Comparison of ENCODE assay signal across 9 cellular contexts in genomic region chr10:810351-810846, GRCh38.
DNase-seq lines count a peak whose midpoint lies in the region; ATAC-seq and TF ChIP-seq lines count a peak whose summit lies in the region.
"Had no signal": no experiment of that assay in that cellular context is flagged by ENCODE, and none has a peak within 500 bp of the region (broad histone marks: within the 10 kb centered on the region; RNA-seq: fewer than 3 reads in every experiment).

No MANE protein-coding gene starts in this region.

- no peaks in the 10 kb centered on the region for H3K9me2 ChIP-seq in DOHH2 (replicated peaks; ENCODE audit: control insufficient read depth, low read length)
- H3K9me2 ChIP-seq in Loucy (replicated peaks; ENCODE audit: low read depth, low read length) = no peaks in the 10 kb centered on the region

- H3K79me2 ChIP-seq in DOHH2 (ENCODE audit: control insufficient read depth, low read length) (no peaks in the 10 kb centered on the region), Loucy (ENCODE audit: insufficient read depth, low read length) (no peaks in the 10 kb centered on the region)

- H3K9me3 ChIP-seq in DOHH2 (ENCODE audit: control insufficient read depth, insufficient read depth, low read length) = no peaks in the 10 kb centered on the region
- H3K9me3 ChIP-seq in Loucy (ENCODE audit: insufficient read depth, low read depth, low read length) = no peaks in the 10 kb centered on the region
- H3K9me3 ChIP-seq: tibial nerve had no signal

- H3K9ac ChIP-seq in Loucy (ENCODE audit: low read depth, low read length, poor library complexity, severe bottlenecking) = no peak overlapping the region

- TF ChIP-seq CTCF in DOHH2 (IDR thresholded peaks at IDR 0.05; ENCODE audit: low read depth, low read length, poor library complexity, severe bottlenecking) (peak; percentile 37), Loucy (conservative IDR thresholded peaks at IDR 0.05; ENCODE audit: low read length) (peak; percentile 64), cardiac fibroblast (IDR thresholded peaks at IDR 0.05; ENCODE audit: low read depth, low read length) (no peak)

- no peaks in the 10 kb centered on the region for H3K4me1 ChIP-seq in DOHH2 (ENCODE audit: control insufficient read depth, low read length)
- H3K4me1 ChIP-seq in Loucy (ENCODE audit: insufficient read depth, low read length, poor library complexity, severe bottlenecking) = no peaks in the 10 kb centered on the region
- H3K4me1 ChIP-seq: tibial nerve had no signal

- H3F3A ChIP-seq in DOHH2 (ENCODE audit: control insufficient read depth, insufficient read depth) (0 out of 2 replicates have a peak, but pooled peaks cover 6% of the 10 kb centered on the region), Loucy (ENCODE audit: low read depth) (no peaks in the 10 kb centered on the region)

- no peak overlapping the region for H3K4me3 ChIP-seq in DOHH2 (ENCODE audit: low read length)
- H3K4me3 ChIP-seq in Loucy (ENCODE audit: low read length, poor library complexity, severe bottlenecking) = no peak overlapping the region
- H3K4me3 ChIP-seq in cardiac fibroblast (replicated peaks in 1 of 2; ENCODE audit: low read depth in 2 of 2, low read length in 2 of 2) = no peak overlapping the region
- H3K4me3 ChIP-seq: tibial nerve had no signal

- H3K27me3 ChIP-seq in DOHH2 (ENCODE audit: control insufficient read depth, low read length) = no peaks in the 10 kb centered on the region
- H3K27me3 ChIP-seq in Loucy (ENCODE audit: insufficient read depth, low read length, poor library complexity, severe bottlenecking) = no peaks in the 10 kb centered on the region
- H3K27me3 ChIP-seq: tibial nerve had no signal

- no peak overlapping the region for H3K27ac ChIP-seq in DOHH2 (ENCODE audit: low read depth, low read length)
- H3K27ac ChIP-seq: tibial nerve had no signal

- peaks cover under 1% of the 10 kb centered on the region; the same call in 1 of the 2 replicates for H4K20me1 ChIP-seq in DOHH2 (ENCODE audit: control insufficient read depth, insufficient read depth, low read depth, low read length)
- H4K20me1 ChIP-seq in Loucy (ENCODE audit: insufficient read depth, low read length, poor library complexity, severe bottlenecking) = no peaks in the 10 kb centered on the region

- peaks cover 90% of the 10 kb centered on the region for H3K36me3 ChIP-seq in DOHH2 (ENCODE audit: control insufficient read depth, low read length)
- peaks cover 63% of the 10 kb centered on the region; the same call in 1 of the 2 replicates for H3K36me3 ChIP-seq in Loucy (ENCODE audit: insufficient read depth, low read length)

- no peak overlapping the region for H3K4me2 ChIP-seq in DOHH2 (ENCODE audit: low read length)
- H3K4me2 ChIP-seq in Loucy (ENCODE audit: low read depth, low read length, poor library complexity, severe bottlenecking) = no peak overlapping the region

- DNase-seq in cardiac fibroblast (ENCODE audit: low read depth in 2 of 2) = peak; percentile 28 to 52
- DNase-seq in medulla oblongata (ENCODE audit: extremely low spot score) = peak; percentile 33
- DNase-seq in activated CD8-positive, alpha-beta memory T cell treated with anti-CD3 and anti-CD28 coated beads, Interleukin-2, amount 50 U/mL, for 4 hours = no peak
- DNase-seq in OCI-M2 (lab: John Stamatoyannopoulos, UW; ENCODE audit: unreplicated experiment) = no peak

- no peak overlapping the region for H2AFZ ChIP-seq in Loucy (ENCODE audit: low read length)

- ATAC-seq in HG02970 (IDR thresholded peaks at IDR 0.05; ENCODE audit: low FRiP score, unreplicated experiment) = no peak
- ATAC-seq in HG03521 (IDR thresholded peaks at IDR 0.05; ENCODE audit: unreplicated experiment) = no peak

Comparison
In these comparisons a context has a peak if more than half of its experiments do, and no peak if none do; other contexts are left out.
1. DNase-seq: peak in cardiac fibroblast (2 of 2) and medulla oblongata (single experiment); none in activated CD8-positive, alpha-beta memory T cell treated with anti-CD3 and anti-CD28 coated beads, Interleukin-2, amount 50 U/mL, for 4 hours (single experiment) and OCI-M2 (single experiment).